15 cellular contexts compared by ENCODE assay signal in genomic region chr4:78527555-78527954, GRCh38. TPM values are rescaled to one million over a fixed set of nuclear protein-coding genes. Genes with fewer than 3 reads are reported as not detected.
DNase-seq lines count a peak whose midpoint lies in the region; TF ChIP-seq lines count a peak whose summit lies in the region.
"Had no signal": no experiment of that assay in that cellular context is flagged by ENCODE, and none has a peak within 500 bp of the region (broad histone marks: within the 10 kb centered on the region; RNA-seq: fewer than 3 reads in every experiment).

No MANE protein-coding gene starts in this region.

- no peak for TF ChIP-seq RAD21 in SK-N-SH (IDR thresholded peaks at IDR 0.05; ENCODE audit: low read length)

- no peaks in the 10 kb centered on the region for H3K9me3 Mint-ChIP-seq in activated CD4-positive, alpha-beta memory T cell treated with anti-CD3 and anti-CD28 coated beads, Interleukin-2, amount 10 ng/mL, durations not matched to agents 7 days and 5 days
- H3K9me3 Mint-ChIP-seq: CD8-positive, alpha-beta T cell had no signal

- no peak overlapping the region for H2AK5ac ChIP-seq in trophoblast cell (ENCODE audit: low read length)

- H3K9me2 ChIP-seq in SK-N-SH = no peaks in the 10 kb centered on the region

- H4K91ac ChIP-seq in trophoblast cell (ENCODE audit: low read depth, low read length) = no peak overlapping the region

- H4K20me1 ChIP-seq in SK-N-SH (ENCODE audit: insufficient read depth) = no peaks in the 10 kb centered on the region

- no peak overlapping the region for H4K12ac ChIP-seq in trophoblast cell (ENCODE audit: low read depth, low read length)

- H3K4me1 Mint-ChIP-seq in activated CD4-positive, alpha-beta memory T cell treated with anti-CD3 and anti-CD28 coated beads, Interleukin-2, amount 10 ng/mL, durations not matched to agents 7 days and 5 days = no peaks in the 10 kb centered on the region

- H2AFZ ChIP-seq in SK-N-SH (ENCODE audit: low read depth) = no peak overlapping the region
- H2AFZ ChIP-seq in trophoblast cell (ENCODE audit: insufficient read depth, low read length, poor library complexity) = no peak overlapping the region
- H2AFZ ChIP-seq: GM23248 had no signal

- H2BK5ac ChIP-seq in trophoblast cell (ENCODE audit: low read depth, low read length, poor library complexity) = no peak overlapping the region

- CTCF ChIA-PET in SK-N-SH (lab: Yijun Ruan, JAX) = interaction anchor here (1.2 to 2.8 kb wide), 3 partner anchors 9 to 568 kb away, joined by 5 to 11 read pairs (median 9); no protein-coding TSS in a partner anchor
- CTCF ChIA-PET in activated CD4-positive, alpha-beta memory T cell treated with anti-CD3 and anti-CD28 coated beads, Interleukin-2, amount 10 ng/mL, durations not matched to agents 7 days and 5 days (lab: Charles Lee) = no interaction called here

- H3K36me3 Mint-ChIP-seq in activated CD4-positive, alpha-beta memory T cell treated with anti-CD3 and anti-CD28 coated beads, Interleukin-2, amount 10 ng/mL, durations not matched to agents 7 days and 5 days (ENCODE audit: low read depth) = no peaks in the 10 kb centered on the region
- H3K36me3 Mint-ChIP-seq: CD8-positive, alpha-beta T cell had no signal

- peak overlapping the region; percentile 56 for H3K23ac ChIP-seq in trophoblast cell (ENCODE audit: low read length)

- H3K79me2 ChIP-seq in SK-N-SH (ENCODE audit: insufficient read depth) (no peaks in the 10 kb centered on the region), trophoblast cell (ENCODE audit: control insufficient read depth, insufficient read depth, low read length, poor library complexity) (no peaks in the 10 kb centered on the region)

- H3K9ac ChIP-seq in SK-N-SH = no peak overlapping the region
- no peak overlapping the region for H3K9ac ChIP-seq in trophoblast cell (ENCODE audit: low read length)
- H3K9ac ChIP-seq: GM23248 had no signal

- H3K27ac Mint-ChIP-seq in activated CD4-positive, alpha-beta memory T cell treated with anti-CD3 and anti-CD28 coated beads, Interleukin-2, amount 10 ng/mL, durations not matched to agents 7 days and 5 days = no peak overlapping the region
- H3K27ac Mint-ChIP-seq: CD8-positive, alpha-beta T cell had no signal

- peak overlapping the region in 1 of 2 experiments; percentile 51; a peak in 2 of 4 replicates for H3K27ac ChIP-seq in SK-N-SH (ENCODE audit: low read depth in 2 of 2, low read length in 1 of 2)
- peak overlapping the region; percentile 97 for H3K27ac ChIP-seq in epithelial cell of prostate
- no peak overlapping the region for H3K27ac ChIP-seq in trophoblast cell (ENCODE audit: low read depth, low read length)

- 73% methylated on average over 4 of the region's 4 CpGs for WGBS in SK-N-SH (ENCODE audit: low lambda C conversion rate)
- WGBS in trophoblast cell (ENCODE audit: extremely low coverage, insufficient coverage, insufficient read length) = no CpG with 5 or more reads among the region's 4 CpGs

- H3K14ac ChIP-seq in trophoblast cell (ENCODE audit: low read length) = no peak overlapping the region

- H3K4ac ChIP-seq in trophoblast cell (ENCODE audit: low read depth, low read length) = no peak overlapping the region

- H4K8ac ChIP-seq in trophoblast cell (ENCODE audit: low read depth, low read length) = no peak overlapping the region

- no peak overlapping the region for H3K4me3 ChIP-seq in SK-N-SH (ENCODE audit: low read depth in 2 of 2, low read length in 1 of 2)
- H3K4me3 ChIP-seq in trophoblast cell (ENCODE audit: low read depth, low read length) = no peak overlapping the region
- H3K4me3 ChIP-seq: GM23248 had no signal

- no peaks in the 10 kb centered on the region for H3F3A ChIP-seq in SK-N-SH (replicated peaks; ENCODE audit: insufficient read depth)

- H3K18ac ChIP-seq in trophoblast cell (ENCODE audit: low read length) = no peak overlapping the region

- H3K4me3 Mint-ChIP-seq in activated CD4-positive, alpha-beta memory T cell treated with anti-CD3 and anti-CD28 coated beads, Interleukin-2, amount 10 ng/mL, durations not matched to agents 7 days and 5 days = no peak overlapping the region
- H3K4me3 Mint-ChIP-seq: CD8-positive, alpha-beta T cell had no signal

- no peak overlapping the region for H2BK12ac ChIP-seq in trophoblast cell (ENCODE audit: low read length)

- no peak for TF ChIP-seq CTCF in SK-N-SH (IDR thresholded peaks at IDR 0.05)

- H3K4me1 ChIP-seq in SK-N-SH (ENCODE audit: control insufficient read depth in 1 of 2, insufficient read depth in 2 of 2, low read depth in 1 of 2, low read length in 1 of 2) (peaks cover 0 to 12% of the 10 kb centered on the region in 2 experiments; a peak in 1 of 4 replicates), trophoblast cell (ENCODE audit: control insufficient read depth in 1 of 2, insufficient read depth in 2 of 2, low read length in 2 of 2) (peaks cover 0 to 3% of the 10 kb centered on the region in 2 experiments)
- H3K4me1 ChIP-seq: Caco-2 had no signal

- no peaks in the 10 kb centered on the region for H3K27me3 ChIP-seq in SK-N-SH (ENCODE audit: insufficient read depth)
- H3K27me3 ChIP-seq in trophoblast cell (ENCODE audit: insufficient read depth, low read length) = no peaks in the 10 kb centered on the region

- no peak overlapping the region for H2BK120ac ChIP-seq in trophoblast cell (ENCODE audit: insufficient read depth, low read length, poor library complexity)

- DNase-seq in SK-N-SH = no peak
- no peak for DNase-seq in epithelial cell of prostate (ENCODE audit: low read depth, low spot score)
- DNase-seq in fibroblast of peridontal ligament (ENCODE audit: extremely low read depth) = peak; percentile 54
- no peak for DNase-seq in trophoblast cell
- DNase-seq in activated CD4-positive, alpha-beta memory T cell treated with anti-CD3 and anti-CD28 coated beads, Interleukin-2, amount 10 ng/mL, durations not matched to agents 7 days and 5 days = no peak
- no peak for DNase-seq in NCI-H2196 (lab: John Stamatoyannopoulos, UW; ENCODE audit: unreplicated experiment)
- DNase-seq in mucosa of gallbladder (ENCODE audit: low spot score) = no peak
- no peak for DNase-seq in NAMALWA (ENCODE audit: low spot score)
- DNase-seq: C1 segment of cervical spinal cord; Caco-2; CD8-positive, alpha-beta T cell; DMS153; DND-41; H7 had no signal

- peaks cover 13% of the 10 kb centered on the region for H3K27me3 Mint-ChIP-seq in activated CD4-positive, alpha-beta memory T cell treated with anti-CD3 and anti-CD28 coated beads, Interleukin-2, amount 10 ng/mL, durations not matched to agents 7 days and 5 days

- no peaks in the 10 kb centered on the region for H3K79me1 ChIP-seq in trophoblast cell (ENCODE audit: low read length)

- TF ChIP-seq EP300 in SK-N-SH (IDR thresholded peaks at IDR 0.05; ENCODE audit: borderline replicate concordance in 1 of 2, low read depth in 1 of 2, low read length in 1 of 2) = no peak

- 0 out of 2 replicates have a peak, but pooled peaks cover 2% of the 10 kb centered on the region for H3K9me3 ChIP-seq in SK-N-SH
- H3K9me3 ChIP-seq in trophoblast cell (ENCODE audit: insufficient read depth, low read depth, low read length) = no peaks in the 10 kb centered on the region
- H3K9me3 ChIP-seq: Caco-2 had no signal

- H3K4me2 ChIP-seq in SK-N-SH (peak overlapping the region; percentile 43), trophoblast cell (ENCODE audit: low read length) (no peak overlapping the region)

- POLR2A ChIA-PET in SK-N-SH (lab: Yijun Ruan, JAX) = no interaction called here
- POLR2A ChIA-PET in activated CD4-positive, alpha-beta memory T cell treated with anti-CD3 and anti-CD28 coated beads, Interleukin-2, amount 10 ng/mL, durations not matched to agents 7 days and 5 days (lab: Charles Lee) = no interaction called here

- H3K36me3 ChIP-seq in SK-N-SH (replicated peaks in 1 of 2; ENCODE audit: control insufficient read depth in 1 of 2, insufficient read depth in 2 of 2, low read length in 1 of 2) (peaks cover 0 to 32% of the 10 kb centered on the region in 2 experiments), trophoblast cell (ENCODE audit: control insufficient read depth in 1 of 2, insufficient read depth in 2 of 2, low read length in 2 of 2) (peaks cover 11 to 36% of the 10 kb centered on the region in 2 experiments)

TF ChIP-seq in SK-N-SH, 30 proteins besides CTCF, POLR2A, EP300 and RAD21 (continues in another document):
- TF ChIP-seq RCOR1 (IDR thresholded peaks at IDR 0.05; ENCODE audit: low read length) (no peak), ELF1 (IDR thresholded peaks at IDR 0.05) (no peak), NFIC (IDR thresholded peaks at IDR 0.05; ENCODE audit: borderline replicate concordance) (no peak), TCF12 (IDR thresholded peaks at IDR 0.05) (no peak), YY1 (IDR thresholded peaks at IDR 0.05; ENCODE audit: low read depth) (no peak), RFX5 (IDR thresholded peaks at IDR 0.05; ENCODE audit: low read length) (no peak), RXRA (IDR thresholded peaks at IDR 0.05; ENCODE audit: borderline replicate concordance, low read depth) (no peak), TEAD4 (IDR thresholded peaks at IDR 0.05; ENCODE audit: borderline replicate concordance, insufficient read depth) (no peak), GABPA (IDR thresholded peaks at IDR 0.05; ENCODE audit: low read depth) (no peak), TAF1 (IDR thresholded peaks at IDR 0.05; ENCODE audit: borderline replicate concordance, low read depth, low read length) (no peak), IRF3 (IDR thresholded peaks at IDR 0.05; ENCODE audit: low read depth, low read length) (no peak), GATA2 (CRISPR knock-in tag; IDR thresholded peaks at IDR 0.05) (no peak)

RNA-seq across cellular contexts. Expression of gene ANXA3, which starts 24.0 kb away (rescaled TPM):
- 13.8 and 15.5 TPM in 2 replicates for polyA plus RNA-seq in SK-N-SH (2012; rRNA removed)
- polyA plus RNA-seq in SK-N-SH (2012; cell fraction: cytosol; rRNA removed) = 16.9 and 18.2 TPM in 2 replicates
- polyA plus RNA-seq in SK-N-SH (2012; cell fraction: nucleus; rRNA removed) = 31.0 and 31.4 TPM in 2 replicates
- polyA plus RNA-seq in trophoblast cell (2013) = 245 and 254 TPM in 2 replicates
- total RNA-seq in activated CD4-positive, alpha-beta memory T cell treated with anti-CD3 and anti-CD28 coated beads, Interleukin-2, amount 10 ng/mL, durations not matched to agents 7 days and 5 days = under 1 TPM; 0.38 TPM
- 41.9 TPM for total RNA-seq in mucosa of gallbladder
- total RNA-seq: CD8-positive, alpha-beta T cell had no signal

Comparison
In these comparisons a context has a peak if more than half of its experiments do, and no peak if none do; other contexts are left out.
1. RNA of gene ANXA3, which starts 24.0 kb away (total RNA-seq): 41.9 TPM in mucosa of gallbladder (single experiment); 0.38 TPM in activated CD4-positive, alpha-beta memory T cell treated with anti-CD3 and anti-CD28 coated beads, Interleukin-2, amount 10 ng/mL, durations not matched to agents 7 days and 5 days; every median in the first group is over 10 times any median in the second.